Comparison of ENCODE assay signal across 13 cellular contexts in the genomic region with DNA sequence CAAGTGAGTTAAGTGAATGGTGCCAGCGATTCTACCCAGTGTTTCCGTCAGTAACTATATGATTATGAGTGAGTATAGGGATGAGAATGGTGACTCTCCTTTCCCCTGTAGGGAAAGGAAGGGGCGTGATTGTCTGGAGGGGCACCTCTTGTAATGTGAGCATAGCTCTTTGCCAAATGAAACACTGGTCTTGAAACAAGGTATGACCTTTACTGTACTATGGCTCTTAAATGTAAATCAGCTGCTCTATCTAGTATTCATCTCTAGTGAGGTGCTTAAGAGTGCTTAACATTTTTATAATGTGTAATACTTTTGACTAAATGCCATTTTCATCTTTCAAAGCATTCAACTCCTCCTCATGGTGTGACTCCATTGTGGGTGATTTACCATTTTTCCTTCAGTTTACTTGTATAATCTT. TPM values are rescaled to one million over a fixed set of nuclear protein-coding genes. Genes with fewer than 3 reads are reported as not detected.
DNase-seq lines count a peak whose midpoint lies in the region; ATAC-seq, FAIRE-seq and TF ChIP-seq lines count a peak whose summit lies in the region.
"Had no signal": no experiment of that assay in that cellular context is flagged by ENCODE, and none has a peak within 500 bp of the region (broad histone marks: within the 10 kb centered on the region; RNA-seq: fewer than 3 reads in every experiment).

No MANE protein-coding gene starts in this region.

- no peak for TF ChIP-seq RAD21 in GM12878 (IDR thresholded peaks at IDR 0.05; ENCODE audit: insufficient read depth, low read depth, low read length)

- in situ Hi-C loops in GM12878 (cut with MboI) = no loop called here

- ATAC-seq in GM12878 = peak; percentile 11; the same call in 2 of the 3 replicates
- ATAC-seq in GM21737 (IDR thresholded peaks at IDR 0.05; ENCODE audit: unreplicated experiment) = no peak
- ATAC-seq: HCT116 had no signal

- H3K4me3 ChIP-seq in GM12878 (no peak overlapping the region), hepatocyte (no peak overlapping the region)
- H3K4me3 ChIP-seq: Peyer's patch had no signal

- WGBS in GM12878 (ENCODE audit: insufficient coverage, insufficient replicate concordance, low lambda C conversion rate, missing lambda C conversion rate) = 68% methylated on average over 3 of the region's 3 CpGs
- 89% methylated on average over 3 of the region's 3 CpGs for WGBS in hepatocyte (ENCODE audit: low lambda C conversion rate, missing lambda C conversion rate)

- no peaks in the 10 kb centered on the region for H3K9me3 Mint-ChIP-seq in T-helper 2 cell treated with Interferon-gamma antibody and Interleukin-4, amounts not matched to agents 5 μg/mL and 100 μg/mL, for 36 hours
- H3K9me3 Mint-ChIP-seq in osteocyte (ENCODE audit: unreplicated experiment) = no peaks in the 10 kb centered on the region

- H3K36me3 ChIP-seq in GM12878 (ENCODE audit: control insufficient read depth in 2 of 2, insufficient read depth in 2 of 2, low read length in 1 of 2) (peaks cover 2 to 5% of the 10 kb centered on the region in 2 experiments; a peak in 2 of 4 replicates), hepatocyte (replicated peaks; ENCODE audit: insufficient read depth, low read depth) (no peaks in the 10 kb centered on the region)
- H3K36me3 ChIP-seq: Peyer's patch had no signal

- H3K4me2 ChIP-seq in GM12878 (ENCODE audit: control insufficient read depth, insufficient read depth) (peak overlapping the region; percentile 34; the same call in 1 of the 2 replicates), hepatocyte (no peak overlapping the region)

- H3K9ac ChIP-seq in GM12878 (ENCODE audit: control insufficient read depth, insufficient read depth, low read length) = no peak overlapping the region

- TF ChIP-seq CTCF in GM12878 (IDR thresholded peaks at IDR 0.05 in 2 of 3, conservative IDR thresholded peaks at IDR 0.05 in 1 of 3; ENCODE audit: control insufficient read depth in 2 of 3, extremely low read depth in 1 of 3, insufficient read depth in 1 of 3, low read depth in 3 of 3, low read length in 3 of 3) (no peak), osteocyte (IDR thresholded peaks at IDR 0.05) (no peak), hepatocyte (IDR thresholded peaks at IDR 0.05; ENCODE audit: poor library complexity) (no peak)

- H3K27me3 ChIP-seq in GM12878 (replicated peaks in 1 of 2; ENCODE audit: control insufficient read depth in 2 of 2, insufficient read depth in 2 of 2, low read length in 1 of 2) (no peaks in the 10 kb centered on the region), hepatocyte (no peaks in the 10 kb centered on the region)
- H3K27me3 ChIP-seq: Peyer's patch had no signal

- peaks cover 46% of the 10 kb centered on the region for H3K4me1 Mint-ChIP-seq in T-helper 2 cell treated with Interferon-gamma antibody and Interleukin-4, amounts not matched to agents 5 μg/mL and 100 μg/mL, for 36 hours (ENCODE audit: low read depth)
- H3K4me1 Mint-ChIP-seq in osteocyte (ENCODE audit: unreplicated experiment) = peaks cover 67% of the 10 kb centered on the region

- H3K27ac ChIP-seq in GM12878 (ENCODE audit: control insufficient read depth, insufficient read depth) (no peak overlapping the region), hepatocyte (no peak overlapping the region)

- peaks cover 11% of the 10 kb centered on the region for H4K20me1 ChIP-seq in GM12878 (ENCODE audit: control insufficient read depth, insufficient read depth)
- H4K20me1 ChIP-seq in hepatocyte (ENCODE audit: insufficient read depth, poor library complexity, severe bottlenecking) = peaks cover 99% of the 10 kb centered on the region

- peaks cover 31% of the 10 kb centered on the region for H3K4me1 ChIP-seq in GM12878 (ENCODE audit: control insufficient read depth, insufficient read depth, low read length)
- no peaks in the 10 kb centered on the region for H3K4me1 ChIP-seq in hepatocyte (ENCODE audit: insufficient read depth)

- CTCF ChIA-PET in GM12878 (lab: Yijun Ruan, JAX) = no interaction called here

- peak overlapping the region; percentile 63 for H3K27ac Mint-ChIP-seq in T-helper 2 cell treated with Interferon-gamma antibody and Interleukin-4, amounts not matched to agents 5 μg/mL and 100 μg/mL, for 36 hours
- peak overlapping the region; percentile 58 for H3K27ac Mint-ChIP-seq in osteocyte (ENCODE audit: unreplicated experiment)

- peak overlapping the region; percentile 15 for H3K4me3 Mint-ChIP-seq in T-helper 2 cell treated with Interferon-gamma antibody and Interleukin-4, amounts not matched to agents 5 μg/mL and 100 μg/mL, for 36 hours
- H3K4me3 Mint-ChIP-seq in osteocyte (ENCODE audit: unreplicated experiment) = no peak overlapping the region

- TF ChIP-seq EP300 in GM12878 (IDR thresholded peaks at IDR 0.05; ENCODE audit: borderline replicate concordance in 1 of 2, control insufficient read depth in 1 of 2, low read depth in 2 of 2, low read length in 2 of 2) = no peak

- H2AFZ ChIP-seq in GM12878 (ENCODE audit: control insufficient read depth, low read depth, low read length) = no peak overlapping the region
- no peak overlapping the region for H2AFZ ChIP-seq in hepatocyte

- no peaks in the 10 kb centered on the region for H3K9me2 ChIP-seq in hepatocyte (replicated peaks; ENCODE audit: insufficient read depth)

- H3K9me3 ChIP-seq in GM12878 (replicated peaks; ENCODE audit: control insufficient read depth, insufficient read depth, low read length) = no peaks in the 10 kb centered on the region
- H3K9me3 ChIP-seq in hepatocyte (ENCODE audit: low read depth) = no peaks in the 10 kb centered on the region
- H3K9me3 ChIP-seq: Peyer's patch had no signal

- intact Hi-C loops in GM12878 (cut with micrococcal nuclease; ENCODE audit: unreplicated experiment) = no loop called here

- H3K27me3 Mint-ChIP-seq in T-helper 2 cell treated with Interferon-gamma antibody and Interleukin-4, amounts not matched to agents 5 μg/mL and 100 μg/mL, for 36 hours (ENCODE audit: low read depth) = no peaks in the 10 kb centered on the region
- no peaks in the 10 kb centered on the region for H3K27me3 Mint-ChIP-seq in osteocyte (ENCODE audit: unreplicated experiment)

- TF ChIP-seq POLR2A in GM12878 (IDR thresholded peaks at IDR 0.05; ENCODE audit: low read depth, low read length) = no peak

- POLR2A ChIA-PET in GM12878 (lab: Charles Lee) = interaction anchor here (1.4 to 3.8 kb wide), 2 partner anchors 8 to 92 kb away, joined by 4 to 24 read pairs; no protein-coding TSS in a partner anchor

- no TSS peak for BruUV-seq in GM12878 (replicated peaks; lab: Mats Ljungman, UMichigan)

- DNase-seq in T-helper 2 cell treated with Interferon-gamma antibody and Interleukin-4, amounts not matched to agents 5 μg/mL and 100 μg/mL, for 36 hours (ENCODE audit: low spot score) = no peak
- DNase-seq in T-helper 2 cell (no peak), NCI-H2227 (lab: John Stamatoyannopoulos, UW; ENCODE audit: unreplicated experiment) (peak; percentile 23), GM12878 (ENCODE audit: low read depth, low spot score) (no peak), osteocyte (ENCODE audit: extremely low spot score, unreplicated experiment) (no peak), hepatocyte (ENCODE audit: low spot score) (no peak), NCI-H2081 treated with DMSO at 0.1 percent for 48 hours (lab: John Stamatoyannopoulos, UW) (no peak)
- DNase-seq: MM.1S, Peyer's patch, right cardiac atrium had no signal

- SMC1A ChIA-PET in GM12878 (lab: Charles Lee; ENCODE audit: uncharacterized antibody, unreplicated experiment) = interaction anchor here (1.6 kb wide), 1 partner anchor 9 kb away, joined by 3 read pairs; no protein-coding TSS in a partner anchor

- peaks cover 19% of the 10 kb centered on the region for H3K36me3 Mint-ChIP-seq in T-helper 2 cell treated with Interferon-gamma antibody and Interleukin-4, amounts not matched to agents 5 μg/mL and 100 μg/mL, for 36 hours (ENCODE audit: low read depth)
- no peaks in the 10 kb centered on the region for H3K36me3 Mint-ChIP-seq in osteocyte (ENCODE audit: unreplicated experiment)

- RAD21 ChIA-PET in GM12878 (lab: Charles Lee; ENCODE audit: unreplicated experiment) = interaction anchor here (0.7 to 2.9 kb wide), 2 partner anchors 9 to 69 kb away, joined by 3 to 14 read pairs; no protein-coding TSS in a partner anchor

- no peak for FAIRE-seq in GM12878 (lab: Jason Lieb, UNC)
- FAIRE-seq: A204.1 had no signal

- H3K79me2 ChIP-seq in GM12878 (ENCODE audit: control insufficient read depth, insufficient read depth, low read length) (peaks cover 93% of the 10 kb centered on the region), hepatocyte (peaks cover 100% of the 10 kb centered on the region)

RNA-seq across cellular contexts. Expression of a gene that starts 11.0 kb away (rescaled TPM):
- total RNA-seq in GM12878 (2013; cell fraction: nucleolus; rRNA removed) = 79.9 and 89.9 TPM in 2 replicates
- 34.3 and 40.9 TPM in 2 replicates for total RNA-seq in GM12878 (2014; rRNA removed)
- 38.5 and 41.1 TPM in 2 replicates for total RNA-seq in GM12878 (2014; rRNA removed; fragmentation: Illumina TruSeq; extraction: Trizol)
- total RNA-seq in GM12878 (2021) = 37.7 and 39.6 TPM in 2 replicates
- 22.3 TPM for polyA plus RNA-seq in GM12878 (2011; ENCODE audit: low read depth)
- 31.7 and 45.1 TPM in 2 replicates for polyA plus RNA-seq in GM12878 (2011; rRNA removed)
- 15.7 and 17.9 TPM in 2 replicates for polyA plus RNA-seq in GM12878 (2011; cell fraction: cytosol; rRNA removed)
- 28.5 and 34.2 TPM in 2 replicates for polyA plus RNA-seq in GM12878 (2011; cell fraction: nucleus; rRNA removed)
- 31.7 and 32.9 TPM in 2 replicates for polyA plus RNA-seq in GM12878 (2012)
- 32.4 and 43.6 TPM in 2 replicates for polyA plus RNA-seq in GM12878 (2014; fragmentation: Illumina TruSeq; extraction: Trizol)
- 10 to 100 TPM; 13.2 to 16.3 TPM for polyA plus RNA-seq in GM12878 (2014; fragmentation: Nextera tagmentation; extraction: Ambion mirVana)
- 24.9 and 28.3 TPM in 2 replicates for polyA plus RNA-seq in GM12878 (2014; rRNA removed)
- 10 to 100 TPM; 39.5 to 43.4 TPM for polyA plus RNA-seq in GM12878 (2016; fragmentation: Nextera tagmentation; extraction: Ambion mirVana)
- polyA minus RNA-seq in GM12878 (2011; rRNA and poly(A)+ RNA removed) = 29.7 and 47.0 TPM in 2 replicates
- polyA minus RNA-seq in GM12878 (2011; cell fraction: cytosol; rRNA and poly(A)+ RNA removed) = 11.1 and 13.6 TPM in 2 replicates
- 24.1 and 40.4 TPM in 2 replicates for polyA minus RNA-seq in GM12878 (2011; cell fraction: nucleus; rRNA and poly(A)+ RNA removed)
- 41.9 and 54.2 TPM in 2 replicates for total RNA-seq in osteocyte
- total RNA-seq in hepatocyte = 37.4 and 37.6 TPM in 2 replicates
- 24.1 and 37.6 TPM in 2 replicates for polyA plus RNA-seq in hepatocyte

RNA-seq across cellular contexts. Expression of a gene that starts 53.6 kb away (rescaled TPM):
- total RNA-seq in GM12878 (2013; cell fraction: nucleolus; rRNA removed) = 34.6 and 35.3 TPM in 2 replicates
- total RNA-seq in GM12878 (2014; rRNA removed) (15.2 and 16.2 TPM in 2 replicates), GM12878 (2014; rRNA removed; fragmentation: Illumina TruSeq; extraction: Trizol) (10.9 and 11.7 TPM in 2 replicates), GM12878 (2021) (23.5 and 25.2 TPM in 2 replicates), osteocyte (47.0 and 49.7 TPM in 2 replicates), hepatocyte (21.9 and 24.7 TPM in 2 replicates)
- 8.8 TPM for polyA plus RNA-seq in GM12878 (2011; ENCODE audit: low read depth)
- polyA plus RNA-seq in GM12878 (2011; rRNA removed) (7.6 and 10.0 TPM in 2 replicates), GM12878 (2014; fragmentation: Illumina TruSeq; extraction: Trizol) (14.5 and 15.6 TPM in 2 replicates), GM12878 (2014; fragmentation: Nextera tagmentation; extraction: Ambion mirVana) (1 to 10 TPM; 1.6 to 2.0 TPM), GM12878 (2014; rRNA removed) (17.5 and 18.7 TPM in 2 replicates), GM12878 (2016; fragmentation: Nextera tagmentation; extraction: Ambion mirVana) (10 to 100 TPM; 12.4 to 12.9 TPM), hepatocyte (12.6 and 15.6 TPM in 2 replicates)
- polyA plus RNA-seq in GM12878 (2011; cell fraction: cytosol; rRNA removed) = 8.8 and 9.1 TPM in 2 replicates
- polyA plus RNA-seq in GM12878 (2011; cell fraction: nucleus; rRNA removed) = 18.0 and 21.1 TPM in 2 replicates
- 10.8 and 12.3 TPM in 2 replicates for polyA plus RNA-seq in GM12878 (2012)
- 14.5 and 18.8 TPM in 2 replicates for polyA minus RNA-seq in GM12878 (2011; rRNA and poly(A)+ RNA removed)
- 6.0 and 7.2 TPM in 2 replicates for polyA minus RNA-seq in GM12878 (2011; cell fraction: cytosol; rRNA and poly(A)+ RNA removed)
- 6.5 and 13.4 TPM in 2 replicates for polyA minus RNA-seq in GM12878 (2011; cell fraction: nucleus; rRNA and poly(A)+ RNA removed)
